ENCODE assay signal across 8 cellular contexts in the genomic region with DNA sequence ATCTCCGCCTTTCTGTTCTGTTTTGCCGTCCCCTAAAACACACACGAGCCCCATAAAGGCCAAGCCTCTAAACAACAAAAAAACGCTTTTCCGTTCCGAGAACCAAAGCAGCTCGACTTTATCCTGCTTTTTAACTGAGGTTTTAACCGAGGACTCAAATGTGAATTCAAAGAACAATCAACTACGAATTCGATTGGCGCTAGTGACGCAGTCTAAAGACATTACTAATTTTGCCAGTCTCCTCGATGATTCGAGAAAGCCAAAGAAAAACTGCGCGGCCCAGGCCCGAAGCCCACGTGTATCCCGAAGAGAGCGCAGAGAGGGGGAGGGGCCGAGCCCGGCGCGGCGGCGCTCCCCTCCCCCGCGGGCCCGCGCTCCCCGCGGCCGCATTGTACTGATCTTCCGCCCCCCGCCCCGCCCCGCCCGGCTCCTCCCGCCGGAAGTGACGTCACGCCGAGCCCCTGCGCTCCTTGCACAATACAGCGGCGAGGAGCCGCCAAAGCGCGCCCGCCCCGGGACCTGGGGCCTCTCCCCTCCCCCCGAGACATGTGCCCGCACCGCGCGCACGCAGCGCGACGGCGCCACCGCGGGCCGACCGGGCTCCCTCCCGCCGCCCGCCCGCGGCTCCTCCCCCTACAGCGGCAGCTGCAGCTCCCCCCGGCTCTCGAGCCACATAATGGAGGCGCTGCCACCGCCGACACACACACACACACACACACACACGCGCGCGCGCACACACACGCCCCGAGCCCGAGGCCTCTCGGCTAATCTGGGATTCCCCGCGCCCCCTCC. TPM values are rescaled to one million over a fixed set of nuclear protein-coding genes. Genes with fewer than 3 reads are reported as not detected.
DNase-seq lines count a peak whose midpoint lies in the region; ATAC-seq and TF ChIP-seq lines count a peak whose summit lies in the region.

No MANE protein-coding gene starts in this region.

- no peaks in the 10 kb centered on the region for H3K9me3 Mint-ChIP-seq in neural crest cell
- H3K9me3 Mint-ChIP-seq in stimulated activated naive CD8-positive, alpha-beta T cell treated with anti-CD3 and anti-CD28 coated beads, Interleukin-15, amount 100 ng/mL, for 72 hours = no peaks in the 10 kb centered on the region

- peak overlapping the region; percentile 95 for H3K4me3 ChIP-seq in LNCaP clone FGC (ENCODE audit: low read depth, low read length)
- peak overlapping the region; percentile 81 for H3K4me3 ChIP-seq in RWPE2 (ENCODE audit: severe bottlenecking)

- peaks cover 22% of the 10 kb centered on the region for H3K36me3 Mint-ChIP-seq in neural crest cell (ENCODE audit: low read depth)

- peaks cover 7% of the 10 kb centered on the region for H3K27me3 Mint-ChIP-seq in neural crest cell (ENCODE audit: low read depth)
- H3K27me3 Mint-ChIP-seq in stimulated activated naive CD8-positive, alpha-beta T cell treated with anti-CD3 and anti-CD28 coated beads, Interleukin-15, amount 100 ng/mL, for 72 hours = no peaks in the 10 kb centered on the region

- H3K4me3 Mint-ChIP-seq in neural crest cell = peak overlapping the region; percentile 91
- peak overlapping the region; percentile 95 to 98 for H3K4me3 Mint-ChIP-seq in stimulated activated naive CD8-positive, alpha-beta T cell treated with anti-CD3 and anti-CD28 coated beads, Interleukin-15, amount 100 ng/mL, for 72 hours

- DNase-seq in Daoy (ENCODE audit: low read depth) (peak; percentile 97), GOT3 (lab: John Stamatoyannopoulos, UW) (peak; percentile 88), LNCaP clone FGC (ENCODE audit: low read depth) (peak; percentile 69), RWPE2 (ENCODE audit: low spot score) (peak; percentile 84), activated gamma-delta T cell (lab: John Stamatoyannopoulos, UW) (peak; percentile 99), fibroblast of the conjunctiva (ENCODE audit: low read depth) (peak; percentile 88), neural crest cell (ENCODE audit: low read depth, low spot score) (peak; percentile 94)
- peak; percentile 90 to 93 for DNase-seq in stimulated activated naive CD8-positive, alpha-beta T cell treated with anti-CD3 and anti-CD28 coated beads, Interleukin-15, amount 100 ng/mL, for 72 hours

- peaks cover 62% of the 10 kb centered on the region for H3K4me1 Mint-ChIP-seq in neural crest cell
- peaks cover 49% of the 10 kb centered on the region for H3K4me1 Mint-ChIP-seq in stimulated activated naive CD8-positive, alpha-beta T cell treated with anti-CD3 and anti-CD28 coated beads, Interleukin-15, amount 100 ng/mL, for 72 hours

- H3K27me3 ChIP-seq in RWPE2 (ENCODE audit: insufficient read depth, poor library complexity, severe bottlenecking) = no peaks in the 10 kb centered on the region

- H3K27ac ChIP-seq in RWPE2 (ENCODE audit: poor library complexity, severe bottlenecking) = peak overlapping the region; percentile 89

- H3K27ac Mint-ChIP-seq in neural crest cell (ENCODE audit: unreplicated experiment) = peak overlapping the region; percentile 97
- peak overlapping the region; percentile 95 to 99 for H3K27ac Mint-ChIP-seq in stimulated activated naive CD8-positive, alpha-beta T cell treated with anti-CD3 and anti-CD28 coated beads, Interleukin-15, amount 100 ng/mL, for 72 hours

- peaks cover 54% of the 10 kb centered on the region for H3K36me3 ChIP-seq in RWPE2 (ENCODE audit: low read depth)

- H3K4me1 ChIP-seq in RWPE2 (ENCODE audit: insufficient read depth, poor library complexity, severe bottlenecking) = peaks cover 13% of the 10 kb centered on the region

- H3K9me3 ChIP-seq in RWPE2 (ENCODE audit: severe bottlenecking) = no peaks in the 10 kb centered on the region

- peak; percentile 57 for ATAC-seq in RWPE2 (ENCODE audit: low read depth)
- ATAC-seq in stimulated activated naive CD8-positive, alpha-beta T cell treated with anti-CD3 and anti-CD28 coated beads, Interleukin-15, amount 100 ng/mL, for 72 hours = peak; percentile 76

- TF ChIP-seq CTCF in LNCaP clone FGC (IDR thresholded peaks at IDR 0.05; ENCODE audit: control insufficient read depth, extremely low read depth, insufficient read depth) = no peak
- no peak for TF ChIP-seq CTCF in RWPE2 (IDR thresholded peaks at IDR 0.05; ENCODE audit: poor library complexity, severe bottlenecking)
- no peak for TF ChIP-seq CTCF in neural crest cell (conservative IDR thresholded peaks at IDR 0.05)

RNA-seq across cellular contexts. Expression of a gene that starts 1.4 kb away (rescaled TPM):
- 691 and 753 TPM in 2 replicates for total RNA-seq in Daoy (2014; rRNA removed; shearing (Covaris generic))
- total RNA-seq in neural crest cell = 695 and 719 TPM in 2 replicates

RNA-seq across cellular contexts. Expression of a gene that starts 27.4 kb away (rescaled TPM):
- 53.8 and 94.6 TPM in 2 replicates for total RNA-seq in Daoy (2014; rRNA removed; shearing (Covaris generic))
- total RNA-seq in neural crest cell = 24.0 and 25.7 TPM in 2 replicates

Comparison
In these comparisons a context has a peak if more than half of its experiments do, and no peak if none do; other contexts are left out.
1. Peak in every context shown above with its lines: DNase-seq, ATAC-seq, H3K4me3 ChIP-seq and H3K27ac ChIP-seq.